In genomic region chr12:102883204-102883799, GRCh38 we compare ENCODE assay signal across 8 cellular contexts. TPM values are rescaled to one million over a fixed set of nuclear protein-coding genes. Genes with fewer than 3 reads are reported as not detected.
A peak's percentile ranks its signal among the peaks of the same experiment; 100 is the strongest.
DNase-seq lines count a peak whose midpoint lies in the region; ATAC-seq and TF ChIP-seq lines count a peak whose summit lies in the region.

No MANE protein-coding gene starts in this region.

- no peak overlapping the region for H2AK5ac ChIP-seq in mesenchymal stem cell (ENCODE audit: low read length, severe bottlenecking)

- peaks cover 0 to 5% (median 4%) of the 10 kb centered on the region in 4 donors for H3K4me1 Mint-ChIP-seq in CD4-positive, alpha-beta memory T cell

- CTCF ChIA-PET in CD4-positive, alpha-beta memory T cell (lab: Charles Lee; ENCODE audit: partially characterized antibody) = interaction anchor here (0.7 to 3.1 kb wide), 13 partner anchors 9 to 977 kb away, joined by 3 to 56 read pairs (median 5); no protein-coding TSS in a partner anchor

- no peak overlapping the region for H4K8ac ChIP-seq in mesenchymal stem cell (ENCODE audit: low read length)

- no peak overlapping the region for H2BK5ac ChIP-seq in mesenchymal stem cell (ENCODE audit: low read depth, low read length, poor library complexity, severe bottlenecking)

- H3K27me3 ChIP-seq in CD4-positive, alpha-beta memory T cell (ENCODE audit: insufficient read depth, low read length) = no peaks in the 10 kb centered on the region
- H3K27me3 ChIP-seq in mesenchymal stem cell (ENCODE audit: control insufficient read depth in 1 of 2, insufficient read depth in 1 of 2, low read length in 2 of 2) (peaks cover 0 to 26% of the 10 kb centered on the region in 2 experiments), thyroid gland (peaks cover 4% of the 10 kb centered on the region)

- H3K4ac ChIP-seq in mesenchymal stem cell (ENCODE audit: low read depth in 1 of 2, low read length in 2 of 2) = no peak overlapping the region

- no peak overlapping the region for H4K91ac ChIP-seq in mesenchymal stem cell (ENCODE audit: low read length)

- no peaks in the 10 kb centered on the region for H3K9me3 Mint-ChIP-seq in CD4-positive, alpha-beta memory T cell

- no peak overlapping the region for H2BK120ac ChIP-seq in mesenchymal stem cell (ENCODE audit: low read depth, low read length)

- H3K4me2 ChIP-seq in mesenchymal stem cell (ENCODE audit: low read length, poor library complexity, severe bottlenecking) = no peak overlapping the region

- no peak overlapping the region for H3K4me3 ChIP-seq in CD4-positive, alpha-beta memory T cell (ENCODE audit: low read length in 2 of 2)
- H3K4me3 ChIP-seq in mesenchymal stem cell (ENCODE audit: insufficient read depth in 1 of 2, low read depth in 1 of 2, low read length in 2 of 2) = no peak overlapping the region
- H3K4me3 ChIP-seq in thyroid gland (replicated peaks in 1 of 3) = no peak overlapping the region

- no peak overlapping the region for H3K18ac ChIP-seq in mesenchymal stem cell (ENCODE audit: low read depth in 1 of 2, low read length in 2 of 2)

- H3K4me3 Mint-ChIP-seq in CD4-positive, alpha-beta memory T cell = no peak overlapping the region

- H3K9me3 ChIP-seq in CD4-positive, alpha-beta memory T cell (ENCODE audit: control insufficient read depth in 1 of 2, low read length in 2 of 2) = no peaks in the 10 kb centered on the region
- no peaks in the 10 kb centered on the region for H3K9me3 ChIP-seq in mesenchymal stem cell (ENCODE audit: control insufficient read depth, low read length)
- no peaks in the 10 kb centered on the region for H3K9me3 ChIP-seq in thyroid gland

- POLR2A ChIA-PET in CD4-positive, alpha-beta memory T cell (lab: Charles Lee; ENCODE audit: partially characterized antibody) = no interaction called here

- no peak overlapping the region for H3K9ac ChIP-seq in mesenchymal stem cell (ENCODE audit: low read length)

- H3K23ac ChIP-seq in mesenchymal stem cell (ENCODE audit: low read length in 2 of 2) = no peak overlapping the region

- peaks cover 2 to 3% of the 10 kb centered on the region in 2 donors for H3K27me3 Mint-ChIP-seq in CD4-positive, alpha-beta memory T cell

- H3K14ac ChIP-seq in mesenchymal stem cell (ENCODE audit: low read length in 2 of 2) = no peak overlapping the region

- intact Hi-C loops in CD4-positive, alpha-beta memory T cell (cut with micrococcal nuclease) = loop anchor here (1.0 kb wide), 1 partner anchor 621 kb away; no protein-coding TSS in a partner anchor
- intact Hi-C loops in thyroid gland (cut with DNase I) = no loop called here

- no peak overlapping the region for H3K27ac ChIP-seq in CD4-positive, alpha-beta memory T cell (ENCODE audit: low read depth, low read length)
- H3K27ac ChIP-seq in mesenchymal stem cell (ENCODE audit: low read length, poor library complexity, severe bottlenecking) = no peak overlapping the region
- no peak overlapping the region for H3K27ac ChIP-seq in thyroid gland

- 34% methylated on average over 7 of the region's 8 CpGs for WGBS in mesenchymal stem cell
- WGBS in thyroid gland, 2 donors = 24 to 32% methylated on average over 8 of the region's 8 CpGs

- no peaks in the 10 kb centered on the region for H3K36me3 ChIP-seq in CD4-positive, alpha-beta memory T cell (ENCODE audit: insufficient read depth, low read length)
- no peaks in the 10 kb centered on the region for H3K36me3 ChIP-seq in mesenchymal stem cell (ENCODE audit: control insufficient read depth in 1 of 2, insufficient read depth in 2 of 2, low read depth in 1 of 2, low read length in 2 of 2)
- no peaks in the 10 kb centered on the region for H3K36me3 ChIP-seq in thyroid gland

- ATAC-seq in GM21529 (IDR thresholded peaks at IDR 0.05; ENCODE audit: unreplicated experiment) = peak; percentile 55

- no peaks in the 10 kb centered on the region for H3K36me3 Mint-ChIP-seq in CD4-positive, alpha-beta memory T cell

- no peak overlapping the region for H2BK12ac ChIP-seq in mesenchymal stem cell (ENCODE audit: low read length in 2 of 2)

- no peak overlapping the region for H2BK15ac ChIP-seq in mesenchymal stem cell (ENCODE audit: low read depth, poor library complexity, severe bottlenecking)

- H2AFZ ChIP-seq in mesenchymal stem cell (ENCODE audit: low read depth, low read length) = no peak overlapping the region

- DNase-seq in CD4-positive, alpha-beta memory T cell = peak in 3 of 5 donors; percentile 4 to 17 (median 17)
- DNase-seq in NCI-H2107 treated with DMSO at 0.1 percent for 48 hours (lab: John Stamatoyannopoulos, UW; ENCODE audit: unreplicated experiment) (peak; percentile 73), mesenchymal stem cell (peak; percentile 5), thyroid gland (peak; percentile 62 to 68), HCEC 1CT (no peak)
- DNase-seq in activated CD4-positive, alpha-beta T cell treated with anti-CD3 and anti-CD28 coated beads for 4 hours = peak; percentile 3 to 31
- peak; percentile 7 for DNase-seq in effector CD4-positive, alpha-beta T cell

- H3K27ac Mint-ChIP-seq in CD4-positive, alpha-beta memory T cell = no peak overlapping the region

- no peaks in the 10 kb centered on the region for H3K4me1 ChIP-seq in CD4-positive, alpha-beta memory T cell (ENCODE audit: insufficient read depth, low read length)
- H3K4me1 ChIP-seq in mesenchymal stem cell (ENCODE audit: control insufficient read depth, insufficient read depth, low read depth, low read length) = no peaks in the 10 kb centered on the region
- H3K4me1 ChIP-seq in thyroid gland = peaks cover 0 to 6% of the 10 kb centered on the region in 2 donors

- H3K79me1 ChIP-seq in mesenchymal stem cell (replicated peaks; ENCODE audit: low read length, poor library complexity, severe bottlenecking) = no peaks in the 10 kb centered on the region

- TF ChIP-seq POLR2A in thyroid gland (IDR thresholded peaks at IDR 0.05) = no peak

- TF ChIP-seq CTCF in thyroid gland (IDR thresholded peaks at IDR 0.05) = peak; percentile 30 to 92 (median 48)

RNA-seq across cellular contexts. Expression of gene PAH, which starts 33.7 kb away (rescaled TPM):
- not detected for total RNA-seq in CD4-positive, alpha-beta memory T cell
- not detected for polyA plus RNA-seq in CD4-positive, alpha-beta memory T cell
- polyA plus RNA-seq in mesenchymal stem cell (2013, experiment 1 of 2) = not detected
- polyA plus RNA-seq in mesenchymal stem cell (2013, experiment 2 of 2) = not detected
- 1 to 10 TPM in 1 of 4 donors, under 1 TPM in 2, not detected in 1; 0.58 to 1.2 (median 0.63) TPM for total RNA-seq in thyroid gland
